ENCODE assay signal across 8 cellular contexts in genomic region chr7:158863611-158864506, GRCh38. TPM values are rescaled to one million over a fixed set of nuclear protein-coding genes. Genes with fewer than 3 reads are reported as not detected.
DNase-seq lines count a peak whose midpoint lies in the region; ATAC-seq, FAIRE-seq and TF ChIP-seq lines count a peak whose summit lies in the region.

No MANE protein-coding gene starts in this region.

- H3K9me3 ChIP-seq in kidney (ENCODE audit: control insufficient read depth in 1 of 2, low read length in 2 of 2): no peaks in the 10 kb centered on the region

- H3K4me1 ChIP-seq in kidney (ENCODE audit: control insufficient read depth in 1 of 2, insufficient read depth in 1 of 2, low read depth in 1 of 2, low read length in 2 of 2): peaks cover 12 to 24% of the 10 kb centered on the region in 2 donors

- peak overlapping the region; percentile 87 to 88 for H3K27ac ChIP-seq in kidney (ENCODE audit: low read depth in 2 of 2, low read length in 2 of 2)

- H3K4me3 ChIP-seq in AG10803 (ENCODE audit: low read length): peak overlapping the region; percentile 62
- peak overlapping the region; percentile 66 to 82 for H3K4me3 ChIP-seq in kidney (ENCODE audit: low read length in 2 of 2)

- ATAC-seq in GM19043 (IDR thresholded peaks at IDR 0.05; ENCODE audit: low read depth, unreplicated experiment): peak; percentile 31
- peak; percentile 29 for ATAC-seq in HG03565 (IDR thresholded peaks at IDR 0.05; ENCODE audit: unreplicated experiment)

- peak overlapping the region in 1 of 2 donors; percentile 69 for H3K9ac ChIP-seq in kidney (ENCODE audit: low read length in 2 of 2)

- intact Hi-C loops in kidney (cut with DNase I): no loop called here

- DNase-seq in AG10803 (ENCODE audit: low read depth) (peak; percentile 95), T-helper 2 cell (peak in 3 of 5 experiments; percentile 7 to 64 (median 10)), kidney (peak; percentile 94), NCI-H1092 treated with DMSO at 0.1 percent for 48 hours (lab: John Stamatoyannopoulos, UW) (no peak)
- DNase-seq in central memory CD4-positive, alpha-beta T cell: peak; percentile 40
- DNase-seq in stimulated activated CD4-positive, alpha-beta T cell treated with anti-CD3 and anti-CD28 coated beads, Interleukin-15, amount 100 ng/mL, for 24 hours: peak; percentile 67

- no peak for FAIRE-seq in kidney (lab: Jason Lieb, UNC)

- TF ChIP-seq CTCF in AG10803 (conservative IDR thresholded peaks at IDR 0.05; ENCODE audit: low read length) (no peak), kidney (IDR thresholded peaks at IDR 0.05; ENCODE audit: borderline replicate concordance, extremely low read depth, insufficient read depth) (no peak)

- no peaks in the 10 kb centered on the region for H3K36me3 ChIP-seq in kidney (ENCODE audit: control insufficient read depth in 1 of 2, insufficient read depth in 2 of 2, low read length in 2 of 2)

RNA-seq across cellular contexts. Expression of gene DYNC2I1, which starts 7.5 kb away (rescaled TPM):
- 32.0 TPM for total RNA-seq in kidney
- polyA plus RNA-seq in kidney (ENCODE audit: insufficient read depth, low read depth, low replicate concordance): 12.0 TPM

RNA-seq across cellular contexts. Expression of gene ESYT2, which starts 34.5 kb away (rescaled TPM):
- 95.8 TPM for total RNA-seq in kidney
- polyA plus RNA-seq in kidney (ENCODE audit: insufficient read depth, low read depth, low replicate concordance): 19.4 TPM
